ENCODE assay signal across 8 cellular contexts in the genomic region with DNA sequence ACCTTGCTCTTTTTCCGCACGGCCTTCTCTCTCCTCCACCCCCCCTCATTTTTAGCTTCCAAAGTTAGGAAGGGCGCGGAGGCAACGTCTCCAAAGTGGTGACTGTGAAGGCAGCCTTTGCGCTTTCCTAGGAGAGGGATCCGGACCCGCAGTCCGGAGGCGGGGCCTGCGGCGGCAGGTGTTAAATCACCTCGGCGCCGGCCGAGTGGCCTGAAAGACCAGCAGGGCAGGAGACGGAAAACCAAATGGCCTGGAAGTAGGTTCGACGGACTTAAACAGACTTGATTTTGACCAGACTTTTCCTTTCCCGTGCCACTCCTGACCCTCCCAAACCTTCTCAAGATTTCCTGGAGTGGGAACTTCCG. TPM values are rescaled to one million over a fixed set of nuclear protein-coding genes. Genes with fewer than 3 reads are reported as not detected.
DNase-seq lines count a peak whose midpoint lies in the region; ATAC-seq and TF ChIP-seq lines count a peak whose summit lies in the region.

No MANE protein-coding gene starts in this region.

- peak overlapping the region; percentile 95 to 97 (median 96) for H3K4me3 Mint-ChIP-seq in CD4-positive, CD25-positive, alpha-beta regulatory T cell

- no peak for ATAC-seq in CD4-positive, CD25-positive, alpha-beta regulatory T cell (ENCODE audit: low read depth in 2 of 2)
- peak; percentile 7 for ATAC-seq in GM19452 (IDR thresholded peaks at IDR 0.05; ENCODE audit: unreplicated experiment)
- ATAC-seq in left lung, result peak; percentile 29
- no peak for ATAC-seq in HG03378 (IDR thresholded peaks at IDR 0.05; ENCODE audit: unreplicated experiment)

- no peak for TF ChIP-seq CTCF in left lung (IDR thresholded peaks at IDR 0.05)

- DNase-seq in CD4-positive, CD25-positive, alpha-beta regulatory T cell, result peak in 2 of 3 donors; percentile 17 to 54
- peak; percentile 43 for DNase-seq in KBM-7
- peak; percentile 55 for DNase-seq in UCSD-AML1 (lab: John Stamatoyannopoulos, UW; ENCODE audit: unreplicated experiment)
- peak; percentile 16 for DNase-seq in dedifferentiated amniotic fluid mesenchymal stem cell (ENCODE audit: extremely low spot score)
- peak; percentile 62 to 91 for DNase-seq in left lung
- DNase-seq in stimulated activated CD4-positive, alpha-beta T cell treated with anti-CD3 and anti-CD28 coated beads, Interleukin-4, amount 100 ng/mL, for 24 hours, result peak; percentile 46

- no peaks in the 10 kb centered on the region for H3K27me3 Mint-ChIP-seq in CD4-positive, CD25-positive, alpha-beta regulatory T cell

- intact Hi-C loops in left lung (cut with DNase I), result no loop called here

- H3K27me3 ChIP-seq in CD4-positive, CD25-positive, alpha-beta regulatory T cell (ENCODE audit: control insufficient read depth, insufficient read depth, low read length), result no peaks in the 10 kb centered on the region
- H3K27me3 ChIP-seq in left lung, result no peaks in the 10 kb centered on the region

- peaks cover 3% of the 10 kb centered on the region for H3K36me3 Mint-ChIP-seq in CD4-positive, CD25-positive, alpha-beta regulatory T cell

- H3K36me3 ChIP-seq in CD4-positive, CD25-positive, alpha-beta regulatory T cell (ENCODE audit: control insufficient read depth, insufficient read depth, low read length), result no peaks in the 10 kb centered on the region
- H3K36me3 ChIP-seq in left lung, result no peaks in the 10 kb centered on the region

- in situ Hi-C loops in KBM-7 (cut with MboI; ENCODE audit: low pct_unique_long_range_greater_than_20kb, low sequenced_read_pairs), result no loop called here

- H3K27ac ChIP-seq in CD4-positive, CD25-positive, alpha-beta regulatory T cell (ENCODE audit: insufficient read depth, low read length, poor library complexity, severe bottlenecking), result peak overlapping the region; percentile 88
- H3K27ac ChIP-seq in left lung, result peak overlapping the region; percentile 97 to 98

- H3K4me1 ChIP-seq in CD4-positive, CD25-positive, alpha-beta regulatory T cell (ENCODE audit: control insufficient read depth, insufficient read depth, low read length, poor library complexity, severe bottlenecking), result peaks cover 33% of the 10 kb centered on the region
- peaks cover 11 to 49% of the 10 kb centered on the region in 2 donors for H3K4me1 ChIP-seq in left lung

- peak overlapping the region in 2 of 3 donors; percentile 98 to 99 for H3K27ac Mint-ChIP-seq in CD4-positive, CD25-positive, alpha-beta regulatory T cell

- no peaks in the 10 kb centered on the region for H3K9me3 ChIP-seq in CD4-positive, CD25-positive, alpha-beta regulatory T cell (ENCODE audit: control insufficient read depth in 2 of 2, low read length in 2 of 2)
- no peaks in the 10 kb centered on the region for H3K9me3 ChIP-seq in left lung

- H3K4me3 ChIP-seq in CD4-positive, CD25-positive, alpha-beta regulatory T cell (ENCODE audit: low read depth, low read length), result peak overlapping the region; percentile 98
- H3K4me3 ChIP-seq in left lung, result peak overlapping the region; percentile 94 to 96

- H3K4me1 Mint-ChIP-seq in CD4-positive, CD25-positive, alpha-beta regulatory T cell, result peaks cover 28 to 62% (median 42%) of the 10 kb centered on the region in 4 donors

- peaks cover 0 to 4% (median 0%) of the 10 kb centered on the region in 7 donors for H3K9me3 Mint-ChIP-seq in CD4-positive, CD25-positive, alpha-beta regulatory T cell

RNA-seq across cellular contexts. Expression of gene GORASP2, which starts 0.6 kb away (rescaled TPM):
- total RNA-seq in CD4-positive, CD25-positive, alpha-beta regulatory T cell, result 77.5 TPM
- 10 to 100 TPM; 86.0 to 98.9 (median 93.5) TPM for polyA plus RNA-seq in CD4-positive, CD25-positive, alpha-beta regulatory T cell
- 10 to 100 TPM; 80.7 to 84.4 TPM for total RNA-seq in left lung

Comparison
In these comparisons a context has a peak if more than half of its experiments do, and no peak if none do; other contexts are left out.
1. ATAC-seq: peak in GM19452 (single experiment) and left lung (single experiment); none in CD4-positive, CD25-positive, alpha-beta regulatory T cell (0 of 2) and HG03378 (single experiment).
2. DNase-seq: peak in every context shown above with its lines; median percentile 76 in left lung; 55 in UCSD-AML1; 46 in stimulated activated CD4-positive, alpha-beta T cell treated with anti-CD3 and anti-CD28 coated beads, Interleukin-4, amount 100 ng/mL, for 24 hours; 43 in KBM-7; 36 in CD4-positive, CD25-positive, alpha-beta regulatory T cell; 16 in dedifferentiated amniotic fluid mesenchymal stem cell.